ENCODE assay signal across 1 cellular context in genomic region chr9:124511891-124512805, GRCh38.
TF ChIP-seq lines count a peak whose summit lies in the region.

No MANE protein-coding gene starts in this region.

TF ChIP-seq in HepG2, 621 proteins besides CTCF, POLR2A, EP300 and RAD21 (continued from another document and continues in another):
- TF ChIP-seq, protein P1, sequence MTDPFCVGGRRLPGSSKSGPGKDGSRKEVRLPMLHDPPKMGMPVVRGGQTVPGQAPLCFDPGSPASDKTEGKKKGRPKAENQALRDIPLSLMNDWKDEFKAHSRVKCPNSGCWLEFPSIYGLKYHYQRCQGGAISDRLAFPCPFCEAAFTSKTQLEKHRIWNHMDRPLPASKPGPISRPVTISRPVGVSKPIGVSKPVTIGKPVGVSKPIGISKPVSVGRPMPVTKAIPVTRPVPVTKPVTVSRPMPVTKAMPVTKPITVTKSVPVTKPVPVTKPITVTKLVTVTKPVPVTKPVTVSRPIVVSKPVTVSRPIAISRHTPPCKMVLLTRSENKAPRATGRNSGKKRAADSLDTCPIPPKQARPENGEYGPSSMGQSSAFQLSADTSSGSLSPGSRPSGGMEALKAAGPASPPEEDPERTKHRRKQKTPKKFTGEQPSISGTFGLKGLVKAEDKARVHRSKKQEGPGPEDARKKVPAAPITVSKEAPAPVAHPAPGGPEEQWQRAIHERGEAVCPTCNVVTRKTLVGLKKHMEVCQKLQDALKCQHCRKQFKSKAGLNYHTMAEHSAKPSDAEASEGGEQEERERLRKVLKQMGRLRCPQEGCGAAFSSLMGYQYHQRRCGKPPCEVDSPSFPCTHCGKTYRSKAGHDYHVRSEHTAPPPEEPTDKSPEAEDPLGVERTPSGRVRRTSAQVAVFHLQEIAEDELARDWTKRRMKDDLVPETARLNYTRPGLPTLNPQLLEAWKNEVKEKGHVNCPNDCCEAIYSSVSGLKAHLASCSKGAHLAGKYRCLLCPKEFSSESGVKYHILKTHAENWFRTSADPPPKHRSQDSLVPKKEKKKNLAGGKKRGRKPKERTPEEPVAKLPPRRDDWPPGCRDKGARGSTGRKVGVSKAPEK (CRISPR knock-in tag; IDR thresholded peaks at IDR 0.05; ENCODE audit: borderline replicate concordance): 0 out of 2 replicates have a peak, but pooled peaks have one; percentile 41
- TF ChIP-seq ATM (IDR thresholded peaks at IDR 0.05; ENCODE audit: borderline replicate concordance) (no peak), NCOA1 (CRISPR knock-in tag; IDR thresholded peaks at IDR 0.05) (peak; percentile 25; the same call in 1 of the 2 replicates), ZBTB2 (CRISPR knock-in tag; IDR thresholded peaks at IDR 0.05; ENCODE audit: low read depth) (no peak), SRSF4 (IDR thresholded peaks at IDR 0.05; ENCODE audit: low read depth, low read length, poor library complexity, severe bottlenecking) (no peak), ZNF263 (CRISPR knock-in tag; IDR thresholded peaks at IDR 0.05) (no peak), SRSF9 (IDR thresholded peaks at IDR 0.05; ENCODE audit: borderline replicate concordance, insufficient read depth, low read depth, low read length, poor library complexity, severe bottlenecking) (no peak), ZNF556 (CRISPR knock-in tag; IDR thresholded peaks at IDR 0.05; ENCODE audit: borderline replicate concordance) (peak; percentile 53; the same call in 1 of the 2 replicates), ZNF292 (CRISPR knock-in tag; IDR thresholded peaks at IDR 0.05; ENCODE audit: borderline replicate concordance, low read depth) (peak; percentile 93), ATF4 (CRISPR knock-in tag; IDR thresholded peaks at IDR 0.05) (no peak), FOSL2 (CRISPR knock-in tag; IDR thresholded peaks at IDR 0.05) (peak; percentile 43), ZNF781 (CRISPR knock-in tag; IDR thresholded peaks at IDR 0.05; ENCODE audit: borderline replicate concordance, not compliant biosample characterization) (peak; percentile 33), SETDB1 (CRISPR knock-in tag; IDR thresholded peaks at IDR 0.05; ENCODE audit: borderline replicate concordance) (no peak), ATF3 (CRISPR knock-in tag; IDR thresholded peaks at IDR 0.05) (peak; percentile 43; the same call in 1 of the 2 replicates), PHF8 (CRISPR knock-in tag; IDR thresholded peaks at IDR 0.05) (0 out of 2 replicates have a peak, but pooled peaks have one; percentile 28), SMAD1 (CRISPR knock-in tag; IDR thresholded peaks at IDR 0.05; ENCODE audit: borderline replicate concordance, low read depth) (no peak), ZEB1 (IDR thresholded peaks at IDR 0.05; ENCODE audit: insufficient replicate concordance, low read depth) (no peak), ZNF562 (CRISPR knock-in tag; IDR thresholded peaks at IDR 0.05; ENCODE audit: borderline replicate concordance) (no peak), ZNF503 (CRISPR knock-in tag; IDR thresholded peaks at IDR 0.05) (no peak; the same call in 1 of the 2 replicates), KLF16 (CRISPR knock-in tag; IDR thresholded peaks at IDR 0.05) (0 out of 4 replicates have a peak, but pooled peaks of 1 of the 2 experiments have one; percentile 18), HNRNPL (IDR thresholded peaks at IDR 0.05; ENCODE audit: low read depth, low read length) (peak; percentile 89), ZMAT3 (CRISPR knock-in tag; conservative IDR thresholded peaks at IDR 0.05) (peak; percentile 57), PAX8 (CRISPR knock-in tag; IDR thresholded peaks at IDR 0.05; ENCODE audit: borderline replicate concordance) (no peak), SYNCRIP (IDR thresholded peaks at IDR 0.05; ENCODE audit: insufficient read depth, low read depth, low read length) (no peak), CERS6 (CRISPR knock-in tag; IDR thresholded peaks at IDR 0.05) (no peak)
- TF ChIP-seq, protein P2, sequence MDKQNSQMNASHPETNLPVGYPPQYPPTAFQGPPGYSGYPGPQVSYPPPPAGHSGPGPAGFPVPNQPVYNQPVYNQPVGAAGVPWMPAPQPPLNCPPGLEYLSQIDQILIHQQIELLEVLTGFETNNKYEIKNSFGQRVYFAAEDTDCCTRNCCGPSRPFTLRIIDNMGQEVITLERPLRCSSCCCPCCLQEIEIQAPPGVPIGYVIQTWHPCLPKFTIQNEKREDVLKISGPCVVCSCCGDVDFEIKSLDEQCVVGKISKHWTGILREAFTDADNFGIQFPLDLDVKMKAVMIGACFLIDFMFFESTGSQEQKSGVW (CRISPR knock-in tag; IDR thresholded peaks at IDR 0.05; ENCODE audit: borderline replicate concordance): no peak
- TF ChIP-seq, protein P3, sequence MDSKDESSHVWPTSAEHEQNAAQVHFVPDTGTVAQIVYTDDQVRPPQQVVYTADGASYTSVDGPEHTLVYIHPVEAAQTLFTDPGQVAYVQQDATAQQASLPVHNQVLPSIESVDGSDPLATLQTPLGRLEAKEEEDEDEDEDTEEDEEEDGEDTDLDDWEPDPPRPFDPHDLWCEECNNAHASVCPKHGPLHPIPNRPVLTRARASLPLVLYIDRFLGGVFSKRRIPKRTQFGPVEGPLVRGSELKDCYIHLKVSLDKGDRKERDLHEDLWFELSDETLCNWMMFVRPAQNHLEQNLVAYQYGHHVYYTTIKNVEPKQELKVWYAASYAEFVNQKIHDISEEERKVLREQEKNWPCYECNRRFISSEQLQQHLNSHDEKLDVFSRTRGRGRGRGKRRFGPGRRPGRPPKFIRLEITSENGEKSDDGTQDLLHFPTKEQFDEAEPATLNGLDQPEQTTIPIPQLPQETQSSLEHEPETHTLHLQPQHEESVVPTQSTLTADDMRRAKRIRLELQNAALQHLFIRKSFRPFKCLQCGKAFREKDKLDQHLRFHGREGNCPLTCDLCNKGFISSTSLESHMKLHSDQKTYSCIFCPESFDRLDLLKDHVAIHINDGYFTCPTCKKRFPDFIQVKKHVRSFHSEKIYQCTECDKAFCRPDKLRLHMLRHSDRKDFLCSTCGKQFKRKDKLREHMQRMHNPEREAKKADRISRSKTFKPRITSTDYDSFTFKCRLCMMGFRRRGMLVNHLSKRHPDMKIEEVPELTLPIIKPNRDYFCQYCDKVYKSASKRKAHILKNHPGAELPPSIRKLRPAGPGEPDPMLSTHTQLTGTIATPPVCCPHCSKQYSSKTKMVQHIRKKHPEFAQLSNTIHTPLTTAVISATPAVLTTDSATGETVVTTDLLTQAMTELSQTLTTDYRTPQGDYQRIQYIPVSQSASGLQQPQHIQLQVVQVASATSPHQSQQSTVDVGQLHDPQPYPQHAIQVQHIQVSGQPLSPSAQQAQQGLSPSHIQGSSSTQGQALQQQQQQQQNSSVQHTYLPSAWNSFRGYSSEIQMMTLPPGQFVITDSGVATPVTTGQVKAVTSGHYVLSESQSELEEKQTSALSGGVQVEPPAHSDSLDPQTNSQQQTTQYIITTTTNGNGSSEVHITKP (CRISPR knock-in tag; IDR thresholded peaks at IDR 0.05; ENCODE audit: low read depth): peak; percentile 78; the same call in 1 of the 2 replicates
- TF ChIP-seq, protein P4, sequence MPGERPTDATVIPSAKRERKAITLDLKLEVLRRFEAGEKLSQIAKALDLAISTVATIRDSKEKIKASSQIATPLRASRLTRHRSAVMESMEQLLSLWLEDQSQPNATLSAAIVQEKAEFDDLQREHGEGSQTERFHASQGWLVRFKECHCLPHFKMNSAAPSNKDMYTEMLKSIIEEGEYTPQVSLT (CRISPR knock-in tag; IDR thresholded peaks at IDR 0.05; ENCODE audit: borderline replicate concordance, low read depth): no peak
- TF ChIP-seq, protein P5, sequence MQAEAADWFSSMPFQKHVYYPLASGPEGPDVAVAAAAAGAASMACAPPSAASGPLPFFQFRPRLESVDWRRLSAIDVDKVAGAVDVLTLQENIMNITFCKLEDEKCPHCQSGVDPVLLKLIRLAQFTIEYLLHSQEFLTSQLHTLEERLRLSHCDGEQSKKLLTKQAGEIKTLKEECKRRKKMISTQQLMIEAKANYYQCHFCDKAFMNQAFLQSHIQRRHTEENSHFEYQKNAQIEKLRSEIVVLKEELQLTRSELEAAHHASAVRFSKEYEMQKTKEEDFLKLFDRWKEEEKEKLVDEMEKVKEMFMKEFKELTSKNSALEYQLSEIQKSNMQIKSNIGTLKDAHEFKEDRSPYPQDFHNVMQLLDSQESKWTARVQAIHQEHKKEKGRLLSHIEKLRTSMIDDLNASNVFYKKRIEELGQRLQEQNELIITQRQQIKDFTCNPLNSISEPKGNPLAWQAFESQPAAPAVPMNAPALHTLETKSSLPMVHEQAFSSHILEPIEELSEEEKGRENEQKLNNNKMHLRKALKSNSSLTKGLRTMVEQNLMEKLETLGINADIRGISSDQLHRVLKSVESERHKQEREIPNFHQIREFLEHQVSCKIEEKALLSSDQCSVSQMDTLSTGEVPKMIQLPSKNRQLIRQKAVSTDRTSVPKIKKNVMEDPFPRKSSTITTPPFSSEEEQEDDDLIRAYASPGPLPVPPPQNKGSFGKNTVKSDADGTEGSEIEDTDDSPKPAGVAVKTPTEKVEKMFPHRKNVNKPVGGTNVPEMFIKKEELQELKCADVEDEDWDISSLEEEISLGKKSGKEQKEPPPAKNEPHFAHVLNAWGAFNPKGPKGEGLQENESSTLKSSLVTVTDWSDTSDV (CRISPR knock-in tag; IDR thresholded peaks at IDR 0.05): no peak
- TF ChIP-seq, protein P6, sequence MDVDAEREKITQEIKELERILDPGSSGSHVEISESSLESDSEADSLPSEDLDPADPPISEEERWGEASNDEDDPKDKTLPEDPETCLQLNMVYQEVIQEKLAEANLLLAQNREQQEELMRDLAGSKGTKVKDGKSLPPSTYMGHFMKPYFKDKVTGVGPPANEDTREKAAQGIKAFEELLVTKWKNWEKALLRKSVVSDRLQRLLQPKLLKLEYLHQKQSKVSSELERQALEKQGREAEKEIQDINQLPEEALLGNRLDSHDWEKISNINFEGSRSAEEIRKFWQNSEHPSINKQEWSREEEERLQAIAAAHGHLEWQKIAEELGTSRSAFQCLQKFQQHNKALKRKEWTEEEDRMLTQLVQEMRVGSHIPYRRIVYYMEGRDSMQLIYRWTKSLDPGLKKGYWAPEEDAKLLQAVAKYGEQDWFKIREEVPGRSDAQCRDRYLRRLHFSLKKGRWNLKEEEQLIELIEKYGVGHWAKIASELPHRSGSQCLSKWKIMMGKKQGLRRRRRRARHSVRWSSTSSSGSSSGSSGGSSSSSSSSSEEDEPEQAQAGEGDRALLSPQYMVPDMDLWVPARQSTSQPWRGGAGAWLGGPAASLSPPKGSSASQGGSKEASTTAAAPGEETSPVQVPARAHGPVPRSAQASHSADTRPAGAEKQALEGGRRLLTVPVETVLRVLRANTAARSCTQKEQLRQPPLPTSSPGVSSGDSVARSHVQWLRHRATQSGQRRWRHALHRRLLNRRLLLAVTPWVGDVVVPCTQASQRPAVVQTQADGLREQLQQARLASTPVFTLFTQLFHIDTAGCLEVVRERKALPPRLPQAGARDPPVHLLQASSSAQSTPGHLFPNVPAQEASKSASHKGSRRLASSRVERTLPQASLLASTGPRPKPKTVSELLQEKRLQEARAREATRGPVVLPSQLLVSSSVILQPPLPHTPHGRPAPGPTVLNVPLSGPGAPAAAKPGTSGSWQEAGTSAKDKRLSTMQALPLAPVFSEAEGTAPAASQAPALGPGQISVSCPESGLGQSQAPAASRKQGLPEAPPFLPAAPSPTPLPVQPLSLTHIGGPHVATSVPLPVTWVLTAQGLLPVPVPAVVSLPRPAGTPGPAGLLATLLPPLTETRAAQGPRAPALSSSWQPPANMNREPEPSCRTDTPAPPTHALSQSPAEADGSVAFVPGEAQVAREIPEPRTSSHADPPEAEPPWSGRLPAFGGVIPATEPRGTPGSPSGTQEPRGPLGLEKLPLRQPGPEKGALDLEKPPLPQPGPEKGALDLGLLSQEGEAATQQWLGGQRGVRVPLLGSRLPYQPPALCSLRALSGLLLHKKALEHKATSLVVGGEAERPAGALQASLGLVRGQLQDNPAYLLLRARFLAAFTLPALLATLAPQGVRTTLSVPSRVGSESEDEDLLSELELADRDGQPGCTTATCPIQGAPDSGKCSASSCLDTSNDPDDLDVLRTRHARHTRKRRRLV (CRISPR knock-in tag; IDR thresholded peaks at IDR 0.05): no peak
